22 cellular contexts compared by ENCODE assay signal in genomic region chr2:231169475-231169874, GRCh38. TPM values are rescaled to one million over a fixed set of nuclear protein-coding genes. Genes with fewer than 3 reads are reported as not detected.
A peak's percentile ranks its signal among the peaks of the same experiment; 100 is the strongest.
DNase-seq lines count a peak whose midpoint lies in the region; ATAC-seq and TF ChIP-seq lines count a peak whose summit lies in the region.
"Had no signal": no experiment of that assay in that cellular context is flagged by ENCODE, and none has a peak within 500 bp of the region (broad histone marks: within the 10 kb centered on the region; RNA-seq: fewer than 3 reads in every experiment).

No MANE protein-coding gene starts in this region.

- peaks cover 12% of the 10 kb centered on the region for H3F3A ChIP-seq in SK-N-SH (replicated peaks; ENCODE audit: insufficient read depth)

- H3K79me2 ChIP-seq in SK-N-SH (ENCODE audit: insufficient read depth) = no peaks in the 10 kb centered on the region

- TF ChIP-seq CTCF in SK-N-SH (IDR thresholded peaks at IDR 0.05) = no peak

- WGBS in SK-N-SH (ENCODE audit: low lambda C conversion rate) = 51% methylated on average over 3 of the region's 3 CpGs

- H3K9ac ChIP-seq in SK-N-SH = no peak overlapping the region

- no peaks in the 10 kb centered on the region for H3K27me3 ChIP-seq in SK-N-SH (ENCODE audit: insufficient read depth)
- H3K27me3 ChIP-seq: ascending aorta; BLaER1 treated with 17β-estradiol and CSF1 and Interleukin-3, amounts not matched to agents 10 nM and 100 nM had no signal

- H3K9me3 ChIP-seq in SK-N-SH = no peaks in the 10 kb centered on the region
- H3K9me3 ChIP-seq: ascending aorta; BLaER1 treated with 17β-estradiol and CSF1 and Interleukin-3, amounts not matched to agents 10 nM and 100 nM had no signal

- H3K36me3 Mint-ChIP-seq in activated T-cell treated with anti-CD3 and anti-CD28 coated beads, Interleukin-2, amount 50 U/mL, for 24 hours (ENCODE audit: low read depth) = peaks cover 96% of the 10 kb centered on the region
- peaks cover 99% of the 10 kb centered on the region for H3K36me3 Mint-ChIP-seq in stimulated activated effector memory CD8-positive, alpha-beta T cell treated with anti-CD3 and anti-CD28 coated beads, Interleukin-12 subunit alpha, Interleukin-12 subunit beta, amount 100 ng/mL, for 72 hours

- no peak overlapping the region for H3K4me3 ChIP-seq in SK-N-SH (ENCODE audit: low read depth in 2 of 2, low read length in 1 of 2)
- H3K4me3 ChIP-seq: ascending aorta; BLaER1 treated with 17β-estradiol and CSF1 and Interleukin-3, amounts not matched to agents 10 nM and 100 nM; lung had no signal

- no peak for DNase-seq in activated T-cell treated with anti-CD3 and anti-CD28 coated beads, Interleukin-2, amount 50 U/mL, for 24 hours
- DNase-seq in activated T-cell treated with anti-CD3 and anti-CD28 coated beads, Interleukin-2, amount 50 U/mL, for 48 hours = no peak
- DNase-seq in SK-N-SH (peak; percentile 56), fibroblast of peridontal ligament (ENCODE audit: extremely low read depth) (peak; percentile 81), epidermal melanocyte (ENCODE audit: insufficient read length, low spot score) (no peak)
- no peak for DNase-seq in stimulated activated effector memory CD8-positive, alpha-beta T cell treated with anti-CD3 and anti-CD28 coated beads, Interleukin-12 subunit alpha, Interleukin-12 subunit beta, amount 100 ng/mL, for 72 hours (ENCODE audit: low spot score in 2 of 2)
- DNase-seq in activated CD8-positive, alpha-beta memory T cell treated with anti-CD3 and anti-CD28 coated beads for 24 hours = no peak
- DNase-seq: ACHN; activated CD4-positive, CD25-positive, alpha-beta regulatory T cell treated with anti-CD3 and anti-CD28 coated beads, Interleukin-2, amount 50 U/mL, for 72 hours; activated naive CD4-positive, alpha-beta T cell; erythroblast; KG1; kidney; NCI-H1694; occipital lobe; stimulated activated CD4-positive, alpha-beta T cell treated with anti-CD3 and anti-CD28 coated beads, Interleukin-12 subunit alpha, Interleukin-12 subunit beta, amount 100 ng/mL, for 4 hours; stimulated activated CD4-positive, alpha-beta T cell treated with anti-CD3 and anti-CD28 coated beads, Interleukin-4, amount 100 ng/mL, for 4 hours had no signal

- CTCF ChIA-PET in SK-N-SH (lab: Yijun Ruan, JAX) = interaction anchor here (0.9 to 1.6 kb wide), 6 partner anchors 11 to 65 kb away, joined by 3 to 8 read pairs (median 4); no protein-coding TSS in a partner anchor

- peaks cover 45 to 48% of the 10 kb centered on the region in 2 experiments for H3K36me3 ChIP-seq in SK-N-SH (replicated peaks in 1 of 2; ENCODE audit: control insufficient read depth in 1 of 2, insufficient read depth in 2 of 2, low read length in 1 of 2)

- H3K9me2 ChIP-seq in SK-N-SH = no peaks in the 10 kb centered on the region

- ATAC-seq in stimulated activated effector memory CD8-positive, alpha-beta T cell treated with anti-CD3 and anti-CD28 coated beads, Interleukin-12 subunit alpha, Interleukin-12 subunit beta, amount 100 ng/mL, for 72 hours = no peak
- ATAC-seq in GM18498 (IDR thresholded peaks at IDR 0.05; ENCODE audit: unreplicated experiment) = no peak

- no peaks in the 10 kb centered on the region for H3K27me3 Mint-ChIP-seq in activated T-cell treated with anti-CD3 and anti-CD28 coated beads, Interleukin-2, amount 50 U/mL, for 24 hours
- H3K27me3 Mint-ChIP-seq: type B pancreatic cell had no signal

- peak overlapping the region; percentile 89 for H3K27ac Mint-ChIP-seq in activated T-cell treated with anti-CD3 and anti-CD28 coated beads, Interleukin-2, amount 50 U/mL, for 24 hours
- peak overlapping the region; percentile 76 for H3K27ac Mint-ChIP-seq in stimulated activated effector memory CD8-positive, alpha-beta T cell treated with anti-CD3 and anti-CD28 coated beads, Interleukin-12 subunit alpha, Interleukin-12 subunit beta, amount 100 ng/mL, for 72 hours
- H3K27ac Mint-ChIP-seq: type B pancreatic cell had no signal

- peak in 1 of 2 experiments; percentile 86; a peak in 2 of 4 replicates for TF ChIP-seq EP300 in SK-N-SH (IDR thresholded peaks at IDR 0.05; ENCODE audit: borderline replicate concordance in 1 of 2, low read depth in 1 of 2, low read length in 1 of 2)

- H2AFZ ChIP-seq in SK-N-SH (ENCODE audit: low read depth) = no peak overlapping the region

- no peak overlapping the region for H3K4me2 ChIP-seq in SK-N-SH

- H3K4me3 Mint-ChIP-seq in activated T-cell treated with anti-CD3 and anti-CD28 coated beads, Interleukin-2, amount 50 U/mL, for 24 hours = no peak overlapping the region
- no peak overlapping the region for H3K4me3 Mint-ChIP-seq in stimulated activated effector memory CD8-positive, alpha-beta T cell treated with anti-CD3 and anti-CD28 coated beads, Interleukin-12 subunit alpha, Interleukin-12 subunit beta, amount 100 ng/mL, for 72 hours
- H3K4me3 Mint-ChIP-seq: type B pancreatic cell had no signal

- no peaks in the 10 kb centered on the region for H4K20me1 ChIP-seq in SK-N-SH (ENCODE audit: insufficient read depth)

- peaks cover 12 to 16% of the 10 kb centered on the region in 2 experiments for H3K4me1 ChIP-seq in SK-N-SH (ENCODE audit: control insufficient read depth in 1 of 2, insufficient read depth in 2 of 2, low read depth in 1 of 2, low read length in 1 of 2)
- H3K4me1 ChIP-seq: ascending aorta had no signal

- no peaks in the 10 kb centered on the region for H3K9me3 Mint-ChIP-seq in activated T-cell treated with anti-CD3 and anti-CD28 coated beads, Interleukin-2, amount 50 U/mL, for 24 hours
- no peaks in the 10 kb centered on the region for H3K9me3 Mint-ChIP-seq in stimulated activated effector memory CD8-positive, alpha-beta T cell treated with anti-CD3 and anti-CD28 coated beads, Interleukin-12 subunit alpha, Interleukin-12 subunit beta, amount 100 ng/mL, for 72 hours
- H3K9me3 Mint-ChIP-seq: type B pancreatic cell had no signal

- POLR2A ChIA-PET in SK-N-SH (lab: Yijun Ruan, JAX) = no interaction called here

- H3K4me1 Mint-ChIP-seq in activated T-cell treated with anti-CD3 and anti-CD28 coated beads, Interleukin-2, amount 50 U/mL, for 24 hours (ENCODE audit: low read depth) = peaks cover 43% of the 10 kb centered on the region
- peaks cover 22% of the 10 kb centered on the region for H3K4me1 Mint-ChIP-seq in stimulated activated effector memory CD8-positive, alpha-beta T cell treated with anti-CD3 and anti-CD28 coated beads, Interleukin-12 subunit alpha, Interleukin-12 subunit beta, amount 100 ng/mL, for 72 hours

- peak overlapping the region; percentile 82 to 96 for H3K27ac ChIP-seq in SK-N-SH (ENCODE audit: low read depth in 2 of 2, low read length in 1 of 2)
- H3K27ac ChIP-seq: ascending aorta had no signal

- TF ChIP-seq RAD21 in SK-N-SH (IDR thresholded peaks at IDR 0.05; ENCODE audit: low read length) = peak; percentile 17

TF ChIP-seq in SK-N-SH, 30 proteins besides CTCF, POLR2A, EP300 and RAD21:
- TF ChIP-seq PBX3 (IDR thresholded peaks at IDR 0.05) (no peak), RFX5 (IDR thresholded peaks at IDR 0.05; ENCODE audit: low read length) (no peak), FOXJ3 (CRISPR knock-in tag; IDR thresholded peaks at IDR 0.05) (0 out of 2 replicates have a peak, but pooled peaks have one; percentile 17), EZH2phosphoT487 (IDR thresholded peaks at IDR 0.05; ENCODE audit: borderline replicate concordance, low read depth) (no peak), TCF12 (IDR thresholded peaks at IDR 0.05) (no peak), GATA2 (CRISPR knock-in tag; IDR thresholded peaks at IDR 0.05) (peak; percentile 7; the same call in 1 of the 2 replicates), MXI1 (IDR thresholded peaks at IDR 0.05; ENCODE audit: low read depth, low read length) (peak; percentile 69; the same call in 1 of the 2 replicates), CHD2 (IDR thresholded peaks at IDR 0.05; ENCODE audit: low read length, partially characterized antibody) (peak; percentile 37), RCOR1 (IDR thresholded peaks at IDR 0.05; ENCODE audit: low read length) (peak; percentile 92; the same call in 1 of the 2 replicates)

RNA-seq across cellular contexts. Expression of gene ARMC9, which starts 29.0 kb away (rescaled TPM):
- 25.3 and 38.5 TPM in 2 replicates for polyA plus RNA-seq in SK-N-SH (2012; rRNA removed)
- 22.3 and 27.1 TPM in 2 replicates for polyA plus RNA-seq in SK-N-SH (2012; cell fraction: cytosol; rRNA removed)
- 44.4 and 47.1 TPM in 2 replicates for polyA plus RNA-seq in SK-N-SH (2012; cell fraction: nucleus; rRNA removed)

RNA-seq across cellular contexts. Expression of gene HTR2B, which starts 44.6 kb away (rescaled TPM):
- 0.25 and 0.41 TPM in 2 replicates for polyA plus RNA-seq in SK-N-SH (2012; rRNA removed)
- 0.35 and 0.46 TPM in 2 replicates for polyA plus RNA-seq in SK-N-SH (2012; cell fraction: cytosol; rRNA removed)
- 0.02 and 0.17 TPM in 2 replicates for polyA plus RNA-seq in SK-N-SH (2012; cell fraction: nucleus; rRNA removed)

Comparison
In these comparisons a context has a peak if more than half of its experiments do, and no peak if none do; other contexts are left out.
1. DNase-seq: peak in SK-N-SH (single experiment) and fibroblast of peridontal ligament (single experiment); none in activated T-cell treated with anti-CD3 and anti-CD28 coated beads, Interleukin-2, amount 50 U/mL, for 24 hours (single experiment), activated T-cell treated with anti-CD3 and anti-CD28 coated beads, Interleukin-2, amount 50 U/mL, for 48 hours (0 of 2), stimulated activated effector memory CD8-positive, alpha-beta T cell treated with anti-CD3 and anti-CD28 coated beads, Interleukin-12 subunit alpha, Interleukin-12 subunit beta, amount 100 ng/mL, for 72 hours (0 of 2), activated CD8-positive, alpha-beta memory T cell treated with anti-CD3 and anti-CD28 coated beads for 24 hours (single experiment) and epidermal melanocyte (single experiment).